ENCODE assay signal across 8 cellular contexts in genomic region chr2:64488050-64488974, GRCh38.
DNase-seq lines count a peak whose midpoint lies in the region; ATAC-seq and TF ChIP-seq lines count a peak whose summit lies in the region.

No MANE protein-coding gene starts in this region.

- DNase-seq in CMK (ENCODE audit: low read depth), result peak; percentile 29
- peak; percentile 42 for DNase-seq in NCI-H1694 treated with DMSO at 0.1 percent for 48 hours (lab: John Stamatoyannopoulos, UW)
- DNase-seq in activated CD4-positive, CD25-positive, alpha-beta regulatory T cell (lab: John Stamatoyannopoulos, UW), result peak; percentile 47 to 79 (median 61)
- DNase-seq in cardiac fibroblast (ENCODE audit: low read depth in 2 of 2), result peak; percentile 70 to 78
- DNase-seq in left kidney (ENCODE audit: low read depth, low spot score), result peak; percentile 86
- peak; percentile 82 for DNase-seq in stimulated activated CD4-positive, alpha-beta T cell treated with anti-CD3 and anti-CD28 coated beads, Interleukin-4, amount 100 ng/mL, for 1 hour

- H3K4me3 ChIP-seq in cardiac fibroblast (replicated peaks in 1 of 2; ENCODE audit: low read depth in 2 of 2, low read length in 2 of 2), result no peak overlapping the region

- TF ChIP-seq CTCF in cardiac fibroblast (IDR thresholded peaks at IDR 0.05; ENCODE audit: low read depth, low read length), result peak; percentile 93

- peak; percentile 68 for ATAC-seq in GM21423 (IDR thresholded peaks at IDR 0.05; ENCODE audit: unreplicated experiment)
- no peak for ATAC-seq in HG03108 (IDR thresholded peaks at IDR 0.05; ENCODE audit: unreplicated experiment)

Comparison
In these comparisons a context has a peak if more than half of its experiments do, and no peak if none do; other contexts are left out.
1. DNase-seq: peak in every context shown above with its lines; median percentile 86 in left kidney; 82 in stimulated activated CD4-positive, alpha-beta T cell treated with anti-CD3 and anti-CD28 coated beads, Interleukin-4, amount 100 ng/mL, for 1 hour; 74 in cardiac fibroblast; 61 in activated CD4-positive, CD25-positive, alpha-beta regulatory T cell; 42 in NCI-H1694 treated with DMSO at 0.1 percent for 48 hours; 29 in CMK.